ENCODE assay signal across 8 cellular contexts in genomic region chr3:49689046-49689886, GRCh38. TPM values are rescaled to one million over a fixed set of nuclear protein-coding genes. Genes with fewer than 3 reads are reported as not detected.
DNase-seq lines count a peak whose midpoint lies in the region; ATAC-seq and TF ChIP-seq lines count a peak whose summit lies in the region.

Gene MST1, minus strand, starts transcription at chr3:49689474. Its CDS starts 783 bp downstream, at chr3:49688691.
Gene RNF123, plus strand, starts transcription at chr3:49689557. Its CDS starts 1,609 bp downstream, at chr3:49691166.

- peaks cover 29% of the 10 kb centered on the region for H3K36me3 Mint-ChIP-seq in effector memory CD8-positive, alpha-beta T cell (ENCODE audit: insufficient read depth)

- no peaks in the 10 kb centered on the region for H3K27me3 Mint-ChIP-seq in effector memory CD8-positive, alpha-beta T cell

- H3K27me3 ChIP-seq in A673 (replicated peaks; ENCODE audit: insufficient read depth, low read depth, low read length, poor library complexity): no peaks in the 10 kb centered on the region

- ATAC-seq in effector memory CD8-positive, alpha-beta T cell (replicated peaks): peak; percentile 83

- H3K4me3 ChIP-seq in A673 (ENCODE audit: low read depth, low read length, poor library complexity, severe bottlenecking) (peak within 1 kb of the TSS; percentile 82), mesodermal cell (ENCODE audit: extremely low read depth, insufficient read depth, low read length, poor library complexity, severe bottlenecking) (peak within 1 kb of the TSS; percentile 82)

- DNase-seq in A673 (ENCODE audit: low spot score): peak; percentile 84
- peak; percentile 94 for DNase-seq in GM19240 (ENCODE audit: insufficient read length, low spot score)
- peak; percentile 85 for DNase-seq in HK-2 (ENCODE audit: unreplicated experiment)
- DNase-seq in activated CD4-positive, alpha-beta T cell treated with anti-CD3 and anti-CD28 coated beads, Interleukin-2, amount 50 U/mL, for 4 hours: peak; percentile 87 to 88
- DNase-seq in effector memory CD8-positive, alpha-beta T cell: peak; percentile 89 to 93 (median 90)
- DNase-seq in stimulated activated CD8-positive, alpha-beta memory T cell treated with anti-CD3 and anti-CD28 coated beads, Interleukin-15, amount 100 ng/mL, for 48 hours (ENCODE audit: low read depth in 2 of 2): peak; percentile 85 to 89
- no peak for DNase-seq in NCI-H187 treated with DMSO at 0.1 percent for 48 hours (lab: John Stamatoyannopoulos, UW)

- H3K9me3 Mint-ChIP-seq in effector memory CD8-positive, alpha-beta T cell: no peaks in the 10 kb centered on the region

- intact Hi-C loops in A673 (cut with micrococcal nuclease; ENCODE audit: unreplicated experiment): no loop called here

- H3K4me1 Mint-ChIP-seq in effector memory CD8-positive, alpha-beta T cell (ENCODE audit: low read depth in 2 of 2): peaks cover 39 to 42% of the 10 kb centered on the region in 2 donors

- CTCF ChIA-PET in A673 (lab: Charles Lee): no interaction called here

- TSS peak; percentile 69 for BruUV-seq in A673 (replicated peaks; lab: Mats Ljungman, UMichigan)

- no peaks in the 10 kb centered on the region for H3K4me1 ChIP-seq in A673 (ENCODE audit: insufficient read depth, low read length, poor library complexity, severe bottlenecking)
- no peaks in the 10 kb centered on the region for H3K4me1 ChIP-seq in mesodermal cell (ENCODE audit: control insufficient read depth, insufficient read depth, low read length, poor library complexity, severe bottlenecking)

- H3K36me3 ChIP-seq in A673 (ENCODE audit: insufficient read depth, low read length, poor library complexity, severe bottlenecking) (no peaks in the 10 kb centered on the region), mesodermal cell (ENCODE audit: control insufficient read depth, insufficient read depth, low read length) (no peaks in the 10 kb centered on the region)

- H3K9me3 ChIP-seq in A673 (ENCODE audit: low read depth, low read length, poor library complexity, severe bottlenecking): no peaks in the 10 kb centered on the region
- H3K9me3 ChIP-seq in mesodermal cell (ENCODE audit: control insufficient read depth, low read length): no peaks in the 10 kb centered on the region

- TF ChIP-seq CTCF in A673 (conservative IDR thresholded peaks at IDR 0.05; ENCODE audit: low read depth, low read length): no peak

- WGBS in mesodermal cell (ENCODE audit: insufficient coverage in 2 of 2), 2 experiments: 3% methylated on average over 43 to 49 of the region's 63 CpGs

- H3K27ac Mint-ChIP-seq in effector memory CD8-positive, alpha-beta T cell: peak within 1 kb of the TSS; percentile 98

- peak within 1 kb of the TSS; percentile 82 for H3K27ac ChIP-seq in A673 (ENCODE audit: low read depth, low read length, poor library complexity, severe bottlenecking)
- peak within 1 kb of the TSS; percentile 10 for H3K27ac ChIP-seq in mesodermal cell (ENCODE audit: low read depth, low read length, severe bottlenecking)

- POLR2A ChIA-PET in A673 (lab: Charles Lee; ENCODE audit: low non-redundant PET): no interaction called here

- peak within 1 kb of the TSS; percentile 97 to 98 for H3K4me3 Mint-ChIP-seq in effector memory CD8-positive, alpha-beta T cell

RNA-seq across cellular contexts. Expression of gene MST1, which starts in this region (rescaled TPM):
- total RNA-seq in A673 (2021): 3.7 and 4.5 TPM in 2 replicates
- polyA plus RNA-seq in mesodermal cell (2013, experiment 1 of 2): 23.6 TPM
- 17.3 TPM for polyA plus RNA-seq in mesodermal cell (2013, experiment 2 of 2)

RNA-seq across cellular contexts. Expression of gene RNF123, which starts in this region (rescaled TPM):
- 31.0 and 31.5 TPM in 2 replicates for total RNA-seq in A673 (2021)
- 31.5 TPM for polyA plus RNA-seq in mesodermal cell (2013, experiment 1 of 2)
- 28.6 TPM for polyA plus RNA-seq in mesodermal cell (2013, experiment 2 of 2)
